1 cellular context compared by ENCODE assay signal in genomic region chr13:36142735-36143134, GRCh38.
TF ChIP-seq lines count a peak whose summit lies in the region.

No MANE protein-coding gene starts in this region.

TF ChIP-seq in GM23338, 12 proteins besides CTCF, POLR2A, EP300 and RAD21 (continued from another document):
- TF ChIP-seq, protein P1, sequence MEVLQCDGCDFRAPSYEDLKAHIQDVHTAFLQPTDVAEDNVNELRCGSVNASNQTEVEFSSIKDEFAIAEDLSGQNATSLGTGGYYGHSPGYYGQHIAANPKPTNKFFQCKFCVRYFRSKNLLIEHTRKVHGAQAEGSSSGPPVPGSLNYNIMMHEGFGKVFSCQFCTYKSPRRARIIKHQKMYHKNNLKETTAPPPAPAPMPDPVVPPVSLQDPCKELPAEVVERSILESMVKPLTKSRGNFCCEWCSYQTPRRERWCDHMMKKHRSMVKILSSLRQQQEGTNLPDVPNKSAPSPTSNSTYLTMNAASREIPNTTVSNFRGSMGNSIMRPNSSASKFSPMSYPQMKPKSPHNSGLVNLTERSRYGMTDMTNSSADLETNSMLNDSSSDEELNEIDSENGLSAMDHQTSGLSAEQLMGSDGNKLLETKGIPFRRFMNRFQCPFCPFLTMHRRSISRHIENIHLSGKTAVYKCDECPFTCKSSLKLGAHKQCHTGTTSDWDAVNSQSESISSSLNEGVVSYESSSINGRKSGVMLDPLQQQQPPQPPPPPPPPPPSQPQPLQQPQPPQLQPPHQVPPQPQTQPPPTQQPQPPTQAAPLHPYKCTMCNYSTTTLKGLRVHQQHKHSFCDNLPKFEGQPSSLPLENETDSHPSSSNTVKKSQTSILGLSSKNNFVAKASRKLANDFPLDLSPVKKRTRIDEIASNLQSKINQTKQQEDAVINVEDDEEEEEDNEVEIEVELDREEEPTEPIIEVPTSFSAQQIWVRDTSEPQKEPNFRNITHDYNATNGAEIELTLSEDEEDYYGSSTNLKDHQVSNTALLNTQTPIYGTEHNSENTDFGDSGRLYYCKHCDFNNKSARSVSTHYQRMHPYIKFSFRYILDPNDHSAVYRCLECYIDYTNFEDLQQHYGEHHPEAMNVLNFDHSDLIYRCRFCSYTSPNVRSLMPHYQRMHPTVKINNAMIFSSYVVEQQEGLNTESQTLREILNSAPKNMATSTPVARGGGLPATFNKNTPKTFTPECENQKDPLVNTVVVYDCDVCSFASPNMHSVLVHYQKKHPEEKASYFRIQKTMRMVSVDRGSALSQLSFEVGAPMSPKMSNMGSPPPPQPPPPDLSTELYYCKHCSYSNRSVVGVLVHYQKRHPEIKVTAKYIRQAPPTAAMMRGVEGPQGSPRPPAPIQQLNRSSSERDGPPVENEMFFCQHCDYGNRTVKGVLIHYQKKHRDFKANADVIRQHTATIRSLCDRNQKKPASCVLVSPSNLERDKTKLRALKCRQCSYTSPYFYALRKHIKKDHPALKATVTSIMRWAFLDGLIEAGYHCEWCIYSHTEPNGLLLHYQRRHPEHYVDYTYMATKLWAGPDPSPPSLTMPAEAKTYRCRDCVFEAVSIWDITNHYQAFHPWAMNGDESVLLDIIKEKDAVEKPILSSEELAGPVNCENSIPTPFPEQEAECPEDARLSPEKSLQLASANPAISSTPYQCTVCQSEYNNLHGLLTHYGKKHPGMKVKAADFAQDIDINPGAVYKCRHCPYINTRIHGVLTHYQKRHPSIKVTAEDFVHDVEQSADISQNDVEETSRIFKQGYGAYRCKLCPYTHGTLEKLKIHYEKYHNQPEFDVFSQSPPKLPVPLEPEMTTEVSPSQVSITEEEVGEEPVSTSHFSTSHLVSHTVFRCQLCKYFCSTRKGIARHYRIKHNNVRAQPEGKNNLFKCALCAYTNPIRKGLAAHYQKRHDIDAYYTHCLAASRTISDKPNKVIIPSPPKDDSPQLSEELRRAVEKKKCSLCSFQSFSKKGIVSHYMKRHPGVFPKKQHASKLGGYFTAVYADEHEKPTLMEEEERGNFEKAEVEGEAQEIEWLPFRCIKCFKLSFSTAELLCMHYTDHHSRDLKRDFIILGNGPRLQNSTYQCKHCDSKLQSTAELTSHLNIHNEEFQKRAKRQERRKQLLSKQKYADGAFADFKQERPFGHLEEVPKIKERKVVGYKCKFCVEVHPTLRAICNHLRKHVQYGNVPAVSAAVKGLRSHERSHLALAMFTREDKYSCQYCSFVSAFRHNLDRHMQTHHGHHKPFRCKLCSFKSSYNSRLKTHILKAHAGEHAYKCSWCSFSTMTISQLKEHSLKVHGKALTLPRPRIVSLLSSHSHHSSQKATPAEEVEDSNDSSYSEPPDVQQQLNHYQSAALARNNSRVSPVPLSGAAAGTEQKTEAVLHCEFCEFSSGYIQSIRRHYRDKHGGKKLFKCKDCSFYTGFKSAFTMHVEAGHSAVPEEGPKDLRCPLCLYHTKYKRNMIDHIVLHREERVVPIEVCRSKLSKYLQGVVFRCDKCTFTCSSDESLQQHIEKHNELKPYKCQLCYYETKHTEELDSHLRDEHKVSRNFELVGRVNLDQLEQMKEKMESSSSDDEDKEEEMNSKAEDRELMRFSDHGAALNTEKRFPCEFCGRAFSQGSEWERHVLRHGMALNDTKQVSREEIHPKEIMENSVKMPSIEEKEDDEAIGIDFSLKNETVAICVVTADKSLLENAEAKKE (CRISPR knock-in tag; IDR thresholded peaks at IDR 0.05): no peak
- TF ChIP-seq EZH2phosphoT487 (IDR thresholded peaks at IDR 0.05; ENCODE audit: unreplicated experiment) (no peak), NANOG (IDR thresholded peaks at IDR 0.05; ENCODE audit: borderline replicate concordance) (no peak), JUNB (IDR thresholded peaks at IDR 0.05; ENCODE audit: unreplicated experiment) (no peak), EZH2 (IDR thresholded peaks at IDR 0.05; ENCODE audit: low read depth, unreplicated experiment) (no peak)
- TF ChIP-seq, protein P2, sequence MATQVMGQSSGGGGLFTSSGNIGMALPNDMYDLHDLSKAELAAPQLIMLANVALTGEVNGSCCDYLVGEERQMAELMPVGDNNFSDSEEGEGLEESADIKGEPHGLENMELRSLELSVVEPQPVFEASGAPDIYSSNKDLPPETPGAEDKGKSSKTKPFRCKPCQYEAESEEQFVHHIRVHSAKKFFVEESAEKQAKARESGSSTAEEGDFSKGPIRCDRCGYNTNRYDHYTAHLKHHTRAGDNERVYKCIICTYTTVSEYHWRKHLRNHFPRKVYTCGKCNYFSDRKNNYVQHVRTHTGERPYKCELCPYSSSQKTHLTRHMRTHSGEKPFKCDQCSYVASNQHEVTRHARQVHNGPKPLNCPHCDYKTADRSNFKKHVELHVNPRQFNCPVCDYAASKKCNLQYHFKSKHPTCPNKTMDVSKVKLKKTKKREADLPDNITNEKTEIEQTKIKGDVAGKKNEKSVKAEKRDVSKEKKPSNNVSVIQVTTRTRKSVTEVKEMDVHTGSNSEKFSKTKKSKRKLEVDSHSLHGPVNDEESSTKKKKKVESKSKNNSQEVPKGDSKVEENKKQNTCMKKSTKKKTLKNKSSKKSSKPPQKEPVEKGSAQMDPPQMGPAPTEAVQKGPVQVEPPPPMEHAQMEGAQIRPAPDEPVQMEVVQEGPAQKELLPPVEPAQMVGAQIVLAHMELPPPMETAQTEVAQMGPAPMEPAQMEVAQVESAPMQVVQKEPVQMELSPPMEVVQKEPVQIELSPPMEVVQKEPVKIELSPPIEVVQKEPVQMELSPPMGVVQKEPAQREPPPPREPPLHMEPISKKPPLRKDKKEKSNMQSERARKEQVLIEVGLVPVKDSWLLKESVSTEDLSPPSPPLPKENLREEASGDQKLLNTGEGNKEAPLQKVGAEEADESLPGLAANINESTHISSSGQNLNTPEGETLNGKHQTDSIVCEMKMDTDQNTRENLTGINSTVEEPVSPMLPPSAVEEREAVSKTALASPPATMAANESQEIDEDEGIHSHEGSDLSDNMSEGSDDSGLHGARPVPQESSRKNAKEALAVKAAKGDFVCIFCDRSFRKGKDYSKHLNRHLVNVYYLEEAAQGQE (IDR thresholded peaks at IDR 0.05; ENCODE audit: unreplicated experiment): no peak
- TF ChIP-seq, protein P3, sequence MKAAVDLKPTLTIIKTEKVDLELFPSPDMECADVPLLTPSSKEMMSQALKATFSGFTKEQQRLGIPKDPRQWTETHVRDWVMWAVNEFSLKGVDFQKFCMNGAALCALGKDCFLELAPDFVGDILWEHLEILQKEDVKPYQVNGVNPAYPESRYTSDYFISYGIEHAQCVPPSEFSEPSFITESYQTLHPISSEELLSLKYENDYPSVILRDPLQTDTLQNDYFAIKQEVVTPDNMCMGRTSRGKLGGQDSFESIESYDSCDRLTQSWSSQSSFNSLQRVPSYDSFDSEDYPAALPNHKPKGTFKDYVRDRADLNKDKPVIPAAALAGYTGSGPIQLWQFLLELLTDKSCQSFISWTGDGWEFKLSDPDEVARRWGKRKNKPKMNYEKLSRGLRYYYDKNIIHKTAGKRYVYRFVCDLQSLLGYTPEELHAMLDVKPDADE (IDR thresholded peaks at IDR 0.05): no peak
